In genomic region chr10:130550952-130551674, GRCh38 we compare ENCODE assay signal across 16 cellular contexts.
DNase-seq lines count a peak whose midpoint lies in the region; ATAC-seq and TF ChIP-seq lines count a peak whose summit lies in the region.
"Had no signal": no experiment of that assay in that cellular context is flagged by ENCODE, and none has a peak within 500 bp of the region (broad histone marks: within the 10 kb centered on the region; RNA-seq: fewer than 3 reads in every experiment).

No MANE protein-coding gene starts in this region.

- TF ChIP-seq CTCF in right atrium auricular region (IDR thresholded peaks at IDR 0.05) (no peak), progenitor cell of endocrine pancreas (IDR thresholded peaks at IDR 0.05; ENCODE audit: unreplicated experiment) (no peak), transverse colon (IDR thresholded peaks at IDR 0.05) (no peak)

- H3K36me3 ChIP-seq in right atrium auricular region (no peaks in the 10 kb centered on the region), transverse colon (no peaks in the 10 kb centered on the region)

- H3K27me3 Mint-ChIP-seq in progenitor cell of endocrine pancreas = peaks cover 43% of the 10 kb centered on the region
- H3K27me3 Mint-ChIP-seq: IgD-negative memory B cell had no signal

- no peaks in the 10 kb centered on the region for H3K4me1 Mint-ChIP-seq in progenitor cell of endocrine pancreas (ENCODE audit: low read depth)

- no peaks in the 10 kb centered on the region for H3K4me1 ChIP-seq in right atrium auricular region
- H3K4me1 ChIP-seq in transverse colon = no peaks in the 10 kb centered on the region
- H3K4me1 ChIP-seq: A549 had no signal

- TF ChIP-seq POLR2A in erythroblast (IDR thresholded peaks at IDR 0.05; ENCODE audit: low read length) (no peak), transverse colon (IDR thresholded peaks at IDR 0.05) (no peak)

- DNase-seq in right atrium auricular region (ENCODE audit: low spot score) (peak; percentile 50), left cardiac atrium (no peak), NCI-H2171 treated with DMSO at 0.1 percent for 48 hours (lab: John Stamatoyannopoulos, UW) (peak; percentile 55), progenitor cell of endocrine pancreas (ENCODE audit: low spot score, unreplicated experiment) (no peak), NCI-H2029 (lab: John Stamatoyannopoulos, UW) (no peak), erythroblast (lab: John Stamatoyannopoulos, UW) (no peak), transverse colon (no peak)
- DNase-seq: AML-193; Calu3; CD8-positive, alpha-beta T cell; DMS79 treated with DMSO at 0.1 percent for 48 hours; GM23248 had no signal

- in situ Hi-C loops in transverse colon (cut with MboI; ENCODE audit: low pct_ligation_motif_present in 1 of 4, low pct_unique_long_range_greater_than_20kb in 1 of 4, low sequenced_read_pairs in 3 of 4) = no loop called here

- no peaks in the 10 kb centered on the region for H3K9me3 Mint-ChIP-seq in progenitor cell of endocrine pancreas (ENCODE audit: low read depth)
- H3K9me3 Mint-ChIP-seq: CD8-positive, alpha-beta T cell had no signal

- H3K4me3 ChIP-seq in right atrium auricular region = no peak overlapping the region
- no peak overlapping the region for H3K4me3 ChIP-seq in transverse colon
- H3K4me3 ChIP-seq: A549, GM23248 had no signal

- peak overlapping the region; percentile 54 for H3K27ac Mint-ChIP-seq in progenitor cell of endocrine pancreas
- H3K27ac Mint-ChIP-seq: CD8-positive, alpha-beta T cell had no signal

- ATAC-seq in left cardiac atrium = no peak
- ATAC-seq: A549; CD8-positive, alpha-beta T cell; HepG2 had no signal

- TF ChIP-seq EP300 in transverse colon (IDR thresholded peaks at IDR 0.05; ENCODE audit: low read depth) = no peak

- intact Hi-C loops in left cardiac atrium (cut with DNase I) = no loop called here
- intact Hi-C loops in transverse colon (cut with DNase I; ENCODE audit: low total_unique reads) = no loop called here

- 72 to 86% methylated on average over 15 to 21 of the region's 21 CpGs for WGBS in transverse colon (ENCODE audit: low coverage in 1 of 2), 2 donors

- H3K27me3 ChIP-seq in right atrium auricular region = no peaks in the 10 kb centered on the region
- H3K27me3 ChIP-seq in transverse colon = no peaks in the 10 kb centered on the region

- no peak overlapping the region for H3K4me3 Mint-ChIP-seq in progenitor cell of endocrine pancreas (ENCODE audit: low read depth)
- H3K4me3 Mint-ChIP-seq: CD8-positive, alpha-beta T cell; IgD-negative memory B cell had no signal

- no peaks in the 10 kb centered on the region for H3K36me3 Mint-ChIP-seq in progenitor cell of endocrine pancreas (ENCODE audit: insufficient read depth)
- H3K36me3 Mint-ChIP-seq: CD8-positive, alpha-beta T cell; IgD-negative memory B cell had no signal

- H3K27ac ChIP-seq in right atrium auricular region (no peak overlapping the region), transverse colon (no peak overlapping the region)
- H3K27ac ChIP-seq: 22Rv1, A549, GM23248 had no signal

- H3K9me3 ChIP-seq in right atrium auricular region = no peaks in the 10 kb centered on the region
- H3K9me3 ChIP-seq in transverse colon = no peaks in the 10 kb centered on the region
- H3K9me3 ChIP-seq: A549 had no signal

Comparison
In these comparisons a context has a peak if more than half of its experiments do, and no peak if none do; other contexts are left out.
1. DNase-seq: peak in right atrium auricular region (single experiment) and NCI-H2171 treated with DMSO at 0.1 percent for 48 hours (single experiment); none in left cardiac atrium (single experiment), progenitor cell of endocrine pancreas (single experiment), NCI-H2029 (single experiment), erythroblast (0 of 2) and transverse colon (single experiment).